In the genomic region with DNA sequence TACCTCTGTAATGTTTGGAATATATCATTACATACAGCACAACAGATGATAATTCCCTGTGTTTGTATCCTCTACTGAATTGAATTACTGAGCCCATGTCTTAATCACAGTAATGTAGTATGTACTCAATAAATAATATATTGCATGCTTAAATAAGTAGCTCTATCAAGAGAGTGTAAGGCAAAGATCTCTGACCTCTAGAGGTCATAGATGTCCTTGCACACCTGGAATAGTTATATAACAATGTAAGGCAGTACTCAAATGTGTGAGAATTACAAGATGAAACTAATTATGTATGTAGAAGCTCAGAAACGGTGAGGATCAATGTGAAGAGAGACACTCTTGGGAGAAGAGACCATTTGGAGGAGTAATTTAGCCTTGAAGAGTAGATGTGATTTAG, we compare ENCODE assay signal across 19 cellular contexts. TPM values are rescaled to one million over a fixed set of nuclear protein-coding genes. Genes with fewer than 3 reads are reported as not detected.
DNase-seq lines count a peak whose midpoint lies in the region; ATAC-seq and TF ChIP-seq lines count a peak whose summit lies in the region.
"Had no signal": no experiment of that assay in that cellular context is flagged by ENCODE, and none has a peak within 500 bp of the region (broad histone marks: within the 10 kb centered on the region; RNA-seq: fewer than 3 reads in every experiment).

No MANE protein-coding gene starts in this region.

- peaks cover 13% of the 10 kb centered on the region; the same call in 1 of the 2 replicates for H3K79me2 ChIP-seq in DND-41 (ENCODE audit: insufficient read depth, low read length)

- peaks cover 100% of the 10 kb centered on the region for H3K36me3 Mint-ChIP-seq in effector memory CD8-positive, alpha-beta T cell (ENCODE audit: insufficient read depth)

- H3K4me3 ChIP-seq in DND-41 (ENCODE audit: low read depth in 1 of 2, low read length in 2 of 2): no peak overlapping the region
- H3K4me3 ChIP-seq in ascending aorta: no peak overlapping the region

- no peak for DNase-seq in DND-41
- peak; percentile 14 for DNase-seq in NAMALWA (ENCODE audit: low spot score)
- no peak for DNase-seq in effector memory CD8-positive, alpha-beta T cell
- no peak for DNase-seq in NCI-H2029 (lab: John Stamatoyannopoulos, UW)
- DNase-seq in ascending aorta (ENCODE audit: low spot score in 2 of 2): no peak
- DNase-seq: IMR-90, Kasumi-1, NCI-H1417 treated with DMSO at 0.1 percent for 48 hours, NCI-H1930, NCI-H2171 treated with DMSO at 0.1 percent for 48 hours, NCI-H446 treated with DMSO at 0.1 percent for 48 hours, NCI-H748 treated with DMSO at 0.1 percent for 48 hours had no signal

- peaks cover 6 to 15% of the 10 kb centered on the region in 2 donors for H3K4me1 Mint-ChIP-seq in effector memory CD8-positive, alpha-beta T cell (ENCODE audit: low read depth in 2 of 2)

- no peaks in the 10 kb centered on the region for H3K9me3 ChIP-seq in DND-41 (ENCODE audit: insufficient read depth, low read length, severe bottlenecking)
- no peaks in the 10 kb centered on the region for H3K9me3 ChIP-seq in ascending aorta

- H3K4me2 ChIP-seq in DND-41 (ENCODE audit: insufficient read depth, low read length): no peak overlapping the region

- no peaks in the 10 kb centered on the region for H3K27me3 Mint-ChIP-seq in effector memory CD8-positive, alpha-beta T cell

- H2AFZ ChIP-seq in DND-41 (ENCODE audit: low read depth, low read length): no peak overlapping the region

- no peak overlapping the region for H3K27ac ChIP-seq in 22Rv1
- H3K27ac ChIP-seq in DND-41 (ENCODE audit: low read length): no peak overlapping the region
- no peak overlapping the region for H3K27ac ChIP-seq in ascending aorta

- ATAC-seq in DND-41 (ENCODE audit: insufficient read depth, low read depth): 0 out of 3 replicates have a peak, but pooled peaks have one; percentile 42
- peak; percentile 35 for ATAC-seq in effector memory CD8-positive, alpha-beta T cell (replicated peaks)
- ATAC-seq in GM18868 (IDR thresholded peaks at IDR 0.05; ENCODE audit: unreplicated experiment): no peak
- no peak for ATAC-seq in HG02642 (IDR thresholded peaks at IDR 0.05; ENCODE audit: poor library complexity, unreplicated experiment)
- ATAC-seq: Panc1 had no signal

- H3K9me3 Mint-ChIP-seq in effector memory CD8-positive, alpha-beta T cell: no peaks in the 10 kb centered on the region

- peak overlapping the region; percentile 51 to 71 for H3K27ac Mint-ChIP-seq in effector memory CD8-positive, alpha-beta T cell

- H3K36me3 ChIP-seq in DND-41 (ENCODE audit: insufficient read depth, low read length) (peaks cover 92% of the 10 kb centered on the region), ascending aorta (peaks cover 40 to 67% of the 10 kb centered on the region in 2 donors)

- H3K9ac ChIP-seq in DND-41 (ENCODE audit: low read depth, low read length): no peak overlapping the region

- no peak overlapping the region for H3K4me3 Mint-ChIP-seq in effector memory CD8-positive, alpha-beta T cell

- intact Hi-C loops in ascending aorta (cut with DNase I): no loop called here

- 0 out of 2 replicates have a peak, but pooled peaks have one; percentile 5 for TF ChIP-seq CTCF in 22Rv1 (IDR thresholded peaks at IDR 0.05)
- TF ChIP-seq CTCF in DND-41 (IDR thresholded peaks at IDR 0.05; ENCODE audit: borderline replicate concordance, extremely low read depth, low read length, poor library complexity, severe bottlenecking): no peak
- no peak for TF ChIP-seq CTCF in ascending aorta (IDR thresholded peaks at IDR 0.05)

- no peaks in the 10 kb centered on the region for H3K27me3 ChIP-seq in DND-41 (ENCODE audit: insufficient read depth, low read length, poor library complexity)
- H3K27me3 ChIP-seq in ascending aorta: no peaks in the 10 kb centered on the region

- H3K4me1 ChIP-seq in DND-41 (ENCODE audit: insufficient read depth, low read length): no peaks in the 10 kb centered on the region
- H3K4me1 ChIP-seq in ascending aorta: no peaks in the 10 kb centered on the region

- H4K20me1 ChIP-seq in DND-41 (ENCODE audit: insufficient read depth, low read length): no peaks in the 10 kb centered on the region; the same call in 1 of the 2 replicates

RNA-seq across cellular contexts. Expression of a gene that starts 14.3 kb away (rescaled TPM):
- total RNA-seq in ascending aorta: 0.96 TPM

RNA-seq across cellular contexts. Expression of a gene that starts 31.0 kb away (rescaled TPM):
- total RNA-seq in ascending aorta: 64.2 TPM

RNA-seq across cellular contexts. Expression of a gene that starts 54.4 kb away (rescaled TPM):
- total RNA-seq in ascending aorta: not detected
- total RNA-seq: G401, H4, IMR-90, SK-MEL-5 had no signal

Comparison
In these comparisons a context has a peak if more than half of its experiments do, and no peak if none do; other contexts are left out.
1. ATAC-seq: peak in DND-41 (single experiment) and effector memory CD8-positive, alpha-beta T cell (single experiment); none in GM18868 (single experiment) and HG02642 (single experiment).